In the genomic region with DNA sequence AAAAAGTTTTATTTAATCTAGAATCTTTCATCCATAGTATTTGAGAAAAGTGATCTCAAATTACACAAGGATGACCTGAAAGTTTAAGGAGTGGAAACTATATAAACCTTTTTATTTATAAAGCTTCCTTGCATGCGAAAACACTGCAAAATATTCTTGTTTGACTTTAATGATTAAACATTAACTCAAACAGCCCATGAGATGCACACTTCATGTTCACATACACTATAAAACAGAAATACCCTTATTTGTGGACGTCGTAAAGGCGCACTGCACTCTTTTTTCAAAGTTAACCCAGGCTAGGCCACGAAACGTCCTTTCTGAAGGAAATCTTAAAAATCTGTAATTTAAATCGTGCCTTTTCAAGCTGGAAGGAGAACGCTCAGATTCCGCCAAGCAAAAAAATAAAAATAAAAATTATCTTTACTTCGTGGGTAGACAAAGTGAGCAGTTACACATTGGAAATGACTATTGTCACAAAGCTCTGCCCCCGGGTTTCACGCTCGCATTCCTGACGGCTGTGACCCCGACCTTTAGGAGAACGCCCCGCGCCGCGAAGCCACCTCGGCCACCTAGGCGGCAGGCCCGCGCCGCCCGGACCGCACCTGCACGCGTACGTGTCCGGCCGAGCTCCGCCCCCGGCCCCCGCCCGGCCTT, we compare ENCODE assay signal across 8 cellular contexts. TPM values are rescaled to one million over a fixed set of nuclear protein-coding genes. Genes with fewer than 3 reads are reported as not detected.
DNase-seq lines count a peak whose midpoint lies in the region; ATAC-seq and TF ChIP-seq lines count a peak whose summit lies in the region.

No MANE protein-coding gene starts in this region.

- peaks cover 24% of the 10 kb centered on the region for H3K4me1 Mint-ChIP-seq in activated naive CD4-positive, alpha-beta T cell treated with anti-CD3 and anti-CD28 coated beads, Interleukin-2, amount 10 ng/mL, durations not matched to agents 7 days and 5 days

- peak overlapping the region; percentile 98 for H3K27ac ChIP-seq in left ventricle myocardium inferior (replicated peaks)
- H3K27ac ChIP-seq in iPS-20b (ENCODE audit: low read length), result peak overlapping the region; percentile 12

- ATAC-seq in left ventricle myocardium superior, result no peak
- ATAC-seq in HG02610 (IDR thresholded peaks at IDR 0.05; ENCODE audit: unreplicated experiment), result no peak

- intact Hi-C loops in left ventricle myocardium inferior (cut with micrococcal nuclease) (no loop called here), left ventricle myocardium superior (cut with micrococcal nuclease) (no loop called here)

- TF ChIP-seq CTCF in left ventricle myocardium inferior (IDR thresholded peaks at IDR 0.05; ENCODE audit: borderline replicate concordance), result no peak

- H3K9me3 ChIP-seq in left ventricle myocardium inferior (replicated peaks), result no peaks in the 10 kb centered on the region
- H3K9me3 ChIP-seq in iPS-20b (ENCODE audit: insufficient read depth, low read depth, low read length), result no peaks in the 10 kb centered on the region

- H3K4me3 Mint-ChIP-seq in activated naive CD4-positive, alpha-beta T cell treated with anti-CD3 and anti-CD28 coated beads, Interleukin-2, amount 10 ng/mL, durations not matched to agents 7 days and 5 days, result peak overlapping the region; percentile 87

- no peak for DNase-seq in left ventricle myocardium inferior
- DNase-seq in left ventricle myocardium superior, result no peak
- DNase-seq in activated naive CD4-positive, alpha-beta T cell treated with anti-CD3 and anti-CD28 coated beads, Interleukin-2, amount 10 ng/mL, durations not matched to agents 7 days and 5 days, result no peak
- peak; percentile 39 for DNase-seq in stimulated activated naive CD4-positive, alpha-beta T cell treated with Interleukin-2 at 50 U/mL for 16 hours (lab: John Stamatoyannopoulos, UW)
- DNase-seq in EL, result no peak
- DNase-seq in NCI-H345 (lab: John Stamatoyannopoulos, UW), result no peak

- H3K27me3 ChIP-seq in left ventricle myocardium inferior (ENCODE audit: low read depth) (no peaks in the 10 kb centered on the region), iPS-20b (ENCODE audit: insufficient read depth, low read length) (no peaks in the 10 kb centered on the region)

- peak overlapping the region; percentile 89 for H3K27ac Mint-ChIP-seq in activated naive CD4-positive, alpha-beta T cell treated with anti-CD3 and anti-CD28 coated beads, Interleukin-2, amount 10 ng/mL, durations not matched to agents 7 days and 5 days

- H3K36me3 ChIP-seq in left ventricle myocardium inferior, result peaks cover 31% of the 10 kb centered on the region
- peaks cover 27% of the 10 kb centered on the region for H3K36me3 ChIP-seq in iPS-20b (ENCODE audit: insufficient read depth, low read depth, low read length)

- peaks cover 18% of the 10 kb centered on the region for H3K36me3 Mint-ChIP-seq in activated naive CD4-positive, alpha-beta T cell treated with anti-CD3 and anti-CD28 coated beads, Interleukin-2, amount 10 ng/mL, durations not matched to agents 7 days and 5 days

- CTCF ChIA-PET in activated naive CD4-positive, alpha-beta T cell treated with anti-CD3 and anti-CD28 coated beads, Interleukin-2, amount 10 ng/mL, durations not matched to agents 7 days and 5 days (lab: Charles Lee), result interaction anchor here (1.4 kb wide), 1 partner anchor 16 kb away, joined by 3 read pairs; no protein-coding TSS in a partner anchor

- peak overlapping the region; percentile 92 for H3K9ac ChIP-seq in iPS-20b (ENCODE audit: low read depth, low read length)

- no peaks in the 10 kb centered on the region for H3K27me3 Mint-ChIP-seq in activated naive CD4-positive, alpha-beta T cell treated with anti-CD3 and anti-CD28 coated beads, Interleukin-2, amount 10 ng/mL, durations not matched to agents 7 days and 5 days

- H3K9me3 Mint-ChIP-seq in activated naive CD4-positive, alpha-beta T cell treated with anti-CD3 and anti-CD28 coated beads, Interleukin-2, amount 10 ng/mL, durations not matched to agents 7 days and 5 days, result no peaks in the 10 kb centered on the region

- peaks cover 36% of the 10 kb centered on the region for H3K4me1 ChIP-seq in left ventricle myocardium inferior
- no peaks in the 10 kb centered on the region for H3K4me1 ChIP-seq in iPS-20b (ENCODE audit: insufficient read depth, low read length)

- peak overlapping the region; percentile 88 for H3K4me3 ChIP-seq in left ventricle myocardium inferior
- peak overlapping the region; percentile 97 for H3K4me3 ChIP-seq in iPS-20b (ENCODE audit: low read length)

RNA-seq across cellular contexts. Expression of gene FAM168B, which starts 0.7 kb away (rescaled TPM):
- total RNA-seq in left ventricle myocardium inferior (90.5 TPM), left ventricle myocardium superior (96.1 TPM)

RNA-seq across cellular contexts. Expression of gene PLEKHB2, which starts 12.6 kb away (rescaled TPM):
- total RNA-seq in left ventricle myocardium inferior, result 42.9 TPM
- 34.1 TPM for total RNA-seq in left ventricle myocardium superior
